ENCODE assay signal across 17 cellular contexts in genomic region chr16:57008440-57008839, GRCh38. TPM values are rescaled to one million over a fixed set of nuclear protein-coding genes. Genes with fewer than 3 reads are reported as not detected.
"Had no signal": no experiment of that assay in that cellular context is flagged by ENCODE, and none has a peak within 500 bp of the region (broad histone marks: within the 10 kb centered on the region; RNA-seq: fewer than 3 reads in every experiment).

No MANE protein-coding gene starts in this region.

- H3K36me3 ChIP-seq: ascending aorta, breast epithelium, gastrocnemius medialis, neural progenitor cell, ovary had no signal

- H3K27ac Mint-ChIP-seq: neural progenitor cell had no signal

- DNase-seq: activated CD8-positive, alpha-beta memory T cell treated with anti-CD3 and anti-CD28 coated beads, Interleukin-2, amount 50 U/mL, for 4 hours; erythroblast; gastrocnemius medialis; immature natural killer cell; ovary; sigmoid colon; stimulated activated CD4-positive, alpha-beta T cell treated with anti-CD3 and anti-CD28 coated beads, Interleukin-1b, Interleukin-23, amount 100 ng/mL, for 48 hours; T1000 had no signal

- H3K4me1 ChIP-seq: ascending aorta, breast epithelium, gastrocnemius medialis, neural progenitor cell, sigmoid colon, tibial artery had no signal

- H3K4me3 Mint-ChIP-seq: activated naive CD8-positive, alpha-beta T cell treated with anti-CD3 and anti-CD28 coated beads, Interleukin-2, amount 10 ng/mL, durations not matched to agents 7 days and 5 days; neural progenitor cell had no signal

- H3K4me3 ChIP-seq: ascending aorta, breast epithelium, gastrocnemius medialis, heart left ventricle, neural progenitor cell, ovary, sigmoid colon, spleen, tibial artery had no signal

- H3K27ac ChIP-seq: ascending aorta, breast epithelium, gastrocnemius medialis, heart left ventricle, neural progenitor cell, ovary, sigmoid colon, tibial artery had no signal

- H3K9me3 ChIP-seq: ascending aorta, breast epithelium, gastrocnemius medialis, heart left ventricle, ovary, sigmoid colon, spleen, tibial artery had no signal

- H3K27me3 Mint-ChIP-seq: activated naive CD8-positive, alpha-beta T cell treated with anti-CD3 and anti-CD28 coated beads, Interleukin-2, amount 10 ng/mL, durations not matched to agents 7 days and 5 days had no signal

- H3K9me3 Mint-ChIP-seq: activated naive CD8-positive, alpha-beta T cell treated with anti-CD3 and anti-CD28 coated beads, Interleukin-2, amount 10 ng/mL, durations not matched to agents 7 days and 5 days; immature natural killer cell; neural progenitor cell had no signal

- ATAC-seq: activated CD4-positive, CD25-positive, alpha-beta regulatory T cell treated with anti-CD3 and anti-CD28 coated beads, Interleukin-2, amount 50 U/mL, for 24 hours; gastrocnemius medialis; heart left ventricle had no signal

- H3K36me3 Mint-ChIP-seq: neural progenitor cell had no signal

- H3K27me3 ChIP-seq: ascending aorta, breast epithelium, gastrocnemius medialis, heart left ventricle, neural progenitor cell, ovary, sigmoid colon, spleen, tibial artery had no signal

RNA-seq across cellular contexts. Expression of gene CETP, which starts 46.7 kb away (rescaled TPM):
- total RNA-seq: activated naive CD8-positive, alpha-beta T cell treated with anti-CD3 and anti-CD28 coated beads, Interleukin-2, amount 10 ng/mL, durations not matched to agents 7 days and 5 days; ascending aorta; chondrocyte; gastrocnemius medialis had no signal
